8 cellular contexts compared by ENCODE assay signal in genomic region chr7:5423844-5424688, GRCh38. TPM values are rescaled to one million over a fixed set of nuclear protein-coding genes. Genes with fewer than 3 reads are reported as not detected.
DNase-seq lines count a peak whose midpoint lies in the region; ATAC-seq and TF ChIP-seq lines count a peak whose summit lies in the region.

No MANE protein-coding gene starts in this region.

- TF ChIP-seq CTCF in tibial artery (IDR thresholded peaks at IDR 0.05) = no peak

- intact Hi-C loops in tibial artery (cut with DNase I; ENCODE audit: low total_unique reads) = no loop called here

- H3K4me1 Mint-ChIP-seq in activated T-cell treated with anti-CD3 and anti-CD28 coated beads, Interleukin-2, amount 50 U/mL, for 4 hours (ENCODE audit: low read depth) = peaks cover 45% of the 10 kb centered on the region

- H3K9me3 ChIP-seq in mucosa of stomach (ENCODE audit: control insufficient read depth, low read length) (no peaks in the 10 kb centered on the region), tibial artery (no peaks in the 10 kb centered on the region)

- H3K4me3 ChIP-seq in mucosa of stomach (ENCODE audit: low read length) (peak overlapping the region; percentile 96), tibial artery (peak overlapping the region; percentile 90 to 98)

- no peaks in the 10 kb centered on the region for H3K36me3 Mint-ChIP-seq in activated T-cell treated with anti-CD3 and anti-CD28 coated beads, Interleukin-2, amount 50 U/mL, for 4 hours (ENCODE audit: insufficient read depth)

- DNase-seq in D341Med (ENCODE audit: low spot score) = peak; percentile 94
- DNase-seq in HT-29 (ENCODE audit: low spot score) = peak; percentile 100
- DNase-seq in NCI-H748 treated with DMSO at 0.1 percent for 48 hours (lab: John Stamatoyannopoulos, UW) = peak; percentile 98
- DNase-seq in activated T-cell treated with anti-CD3 and anti-CD28 coated beads, Interleukin-2, amount 50 U/mL, for 4 hours = no peak
- DNase-seq in fibroblast of peridontal ligament (ENCODE audit: extremely low read depth) = peak; percentile 100
- peak; percentile 97 to 98 for DNase-seq in tibial artery

- H3K36me3 ChIP-seq in mucosa of stomach (ENCODE audit: control insufficient read depth, insufficient read depth, low read length) = no peaks in the 10 kb centered on the region
- H3K36me3 ChIP-seq in tibial artery = peaks cover 0 to 4% (median 4%) of the 10 kb centered on the region in 3 donors

- no peaks in the 10 kb centered on the region for H3K9me3 Mint-ChIP-seq in activated T-cell treated with anti-CD3 and anti-CD28 coated beads, Interleukin-2, amount 50 U/mL, for 4 hours

- H3K4me1 ChIP-seq in mucosa of stomach (ENCODE audit: control insufficient read depth, insufficient read depth, low read length) (peaks cover 4% of the 10 kb centered on the region), tibial artery (peaks cover 0 to 8% (median 4%) of the 10 kb centered on the region in 4 donors)

- H3K4me3 Mint-ChIP-seq in activated T-cell treated with anti-CD3 and anti-CD28 coated beads, Interleukin-2, amount 50 U/mL, for 4 hours = peak overlapping the region; percentile 76

- peak overlapping the region; percentile 99 for H3K27ac ChIP-seq in tibial artery

- H3K27me3 ChIP-seq in mucosa of stomach (ENCODE audit: control insufficient read depth, insufficient read depth, low read length) = no peaks in the 10 kb centered on the region
- no peaks in the 10 kb centered on the region for H3K27me3 ChIP-seq in tibial artery

- peak in 1 of 2 donors; percentile 44 for ATAC-seq in activated T-cell treated with anti-CD3 and anti-CD28 coated beads, Interleukin-2, amount 50 U/mL, for 4 hours
- no peak for ATAC-seq in GM19035 (IDR thresholded peaks at IDR 0.05; ENCODE audit: unreplicated experiment)

- H3K27me3 Mint-ChIP-seq in activated T-cell treated with anti-CD3 and anti-CD28 coated beads, Interleukin-2, amount 50 U/mL, for 4 hours (ENCODE audit: low read depth) = peaks cover 64% of the 10 kb centered on the region

- peak overlapping the region; percentile 96 for H3K9ac ChIP-seq in mucosa of stomach (ENCODE audit: low read length)

RNA-seq across cellular contexts. Expression of gene TNRC18, which starts 0.4 kb away (rescaled TPM):
- total RNA-seq in HT-29 (2014; rRNA removed; shearing (Covaris generic)) = 93.2 and 121 TPM in 2 replicates
- total RNA-seq in activated T-cell treated with anti-CD3 and anti-CD28 coated beads, Interleukin-2, amount 50 U/mL, for 4 hours = 10 to 100 TPM; 45.4 to 55.2 (median 48.4) TPM
